Comparison of ENCODE assay signal across 9 cellular contexts in the genomic region with DNA sequence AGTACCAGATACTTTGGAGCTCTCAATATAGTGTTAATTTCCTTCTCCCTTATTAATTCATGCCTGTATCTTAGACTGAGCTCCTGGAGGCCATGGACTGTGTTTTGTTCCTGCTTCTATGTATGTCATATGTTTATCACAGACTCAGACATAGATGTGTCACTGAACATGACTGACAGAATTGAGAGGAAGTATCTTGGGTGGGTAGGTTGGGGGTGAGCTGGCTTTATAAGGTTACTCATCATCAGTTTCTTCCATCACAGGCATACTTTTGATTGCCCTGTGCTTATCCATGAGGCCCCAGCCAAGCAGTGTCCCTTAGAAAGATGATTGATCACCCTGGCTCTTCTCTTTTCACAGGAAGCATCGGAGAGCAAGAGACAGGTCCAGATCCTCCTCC. TPM values are rescaled to one million over a fixed set of nuclear protein-coding genes. Genes with fewer than 3 reads are reported as not detected.
DNase-seq lines count a peak whose midpoint lies in the region; ATAC-seq lines count a peak whose summit lies in the region.
"Had no signal": no experiment of that assay in that cellular context is flagged by ENCODE, and none has a peak within 500 bp of the region (broad histone marks: within the 10 kb centered on the region; RNA-seq: fewer than 3 reads in every experiment).

No MANE protein-coding gene starts in this region.

- H3K27ac ChIP-seq in GM23248 (peak overlapping the region; percentile 61), esophagus (ENCODE audit: low read depth in 2 of 2, low read length in 1 of 2) (peak overlapping the region; percentile 32 to 54), skin epidermis (peak overlapping the region in 19 of 21 experiments; percentile 3 to 85 (median 74))

- DNase-seq in GM23248: peak; percentile 36
- DNase-seq in T-cell: no peak
- no peak for DNase-seq in GDM1 (lab: John Stamatoyannopoulos, UW)
- DNase-seq in left lobe of liver (ENCODE audit: low spot score): no peak
- DNase-seq: naive B cell had no signal

- H3K36me3 ChIP-seq in GM23248 (ENCODE audit: low read depth): peaks cover 50% of the 10 kb centered on the region
- H3K36me3 ChIP-seq in esophagus (ENCODE audit: control insufficient read depth in 2 of 2, insufficient read depth in 2 of 2, low read length in 1 of 2): peaks cover 11 to 25% of the 10 kb centered on the region in 2 donors

- no peak overlapping the region for H2AFZ ChIP-seq in GM23248

- H3K36me3 Mint-ChIP-seq in T-cell: peaks cover 46% of the 10 kb centered on the region

- peaks cover 0 to 21% (median 10%) of the 10 kb centered on the region in 3 donors for H3K4me1 Mint-ChIP-seq in T-cell

- H3K79me2 ChIP-seq in GM23248 (ENCODE audit: insufficient read depth): peaks cover 60% of the 10 kb centered on the region

- H3K9me3 Mint-ChIP-seq in T-cell: no peaks in the 10 kb centered on the region
- H3K9me3 Mint-ChIP-seq: naive B cell had no signal

- WGBS in GM23248 (ENCODE audit: low coverage in 1 of 2, low lambda C conversion rate in 2 of 2, missing lambda C conversion rate in 2 of 2), 2 experiments: 80 to 90% methylated on average over 1 of the region's 1 CpG
- WGBS in esophagus, 2 donors: 87 to 88% methylated on average over 1 of the region's 1 CpG

- CTCF ChIA-PET in T-cell (lab: Charles Lee): interaction anchor here in 1 of 2 donors (0.6 to 1.4 kb wide), 4 partner anchors 13 to 45 kb away, joined by 3 to 5 read pairs (median 4); no protein-coding TSS in a partner anchor

- in situ Hi-C loops in GM23248 (cut with MboI): no loop called here

- POLR2A ChIA-PET in T-cell (lab: Charles Lee): interaction anchor here (0.5 to 0.8 kb wide), 2 partner anchors 144 to 358 kb away, joined by 3 to 13 read pairs; no protein-coding TSS in a partner anchor

- H3K27ac Mint-ChIP-seq in T-cell: peak overlapping the region; percentile 67 to 74

- H3K9ac ChIP-seq in GM23248: 0 out of 2 replicates have a peak overlapping the region, but pooled peaks have one; percentile 14

- H3K4me3 ChIP-seq in GM23248: no peak overlapping the region
- H3K4me3 ChIP-seq in esophagus (ENCODE audit: low read depth in 1 of 2, low read length in 2 of 2): no peak overlapping the region
- H3K4me3 ChIP-seq in skin epidermis: no peak overlapping the region

- H3K9me2 ChIP-seq in GM23248 (ENCODE audit: insufficient read depth): no peaks in the 10 kb centered on the region

- H3K4me1 ChIP-seq in GM23248 (ENCODE audit: insufficient read depth): peaks cover 13% of the 10 kb centered on the region
- no peaks in the 10 kb centered on the region for H3K4me1 ChIP-seq in esophagus (ENCODE audit: control insufficient read depth in 2 of 2, insufficient read depth in 2 of 2, low read length in 1 of 2)

- no peak overlapping the region for H3K4me2 ChIP-seq in GM23248 (ENCODE audit: unreplicated experiment)

- H3K4me3 Mint-ChIP-seq in T-cell: no peak overlapping the region

- no peaks in the 10 kb centered on the region for H3K9me3 ChIP-seq in GM23248 (ENCODE audit: low read depth)
- no peaks in the 10 kb centered on the region for H3K9me3 ChIP-seq in esophagus (ENCODE audit: control insufficient read depth in 2 of 2, insufficient read depth in 1 of 2, low read depth in 1 of 2, low read length in 1 of 2)

- no peaks in the 10 kb centered on the region for H3K27me3 ChIP-seq in GM23248 (replicated peaks; ENCODE audit: insufficient read depth)
- no peaks in the 10 kb centered on the region for H3K27me3 ChIP-seq in esophagus (ENCODE audit: control insufficient read depth in 1 of 2, insufficient read depth in 2 of 2, low read length in 2 of 2)

- no peaks in the 10 kb centered on the region; the same call in 1 of the 2 replicates for H4K20me1 ChIP-seq in GM23248 (ENCODE audit: insufficient read depth)

- H3K27me3 Mint-ChIP-seq in T-cell: no peaks in the 10 kb centered on the region
- H3K27me3 Mint-ChIP-seq: naive B cell had no signal

- peak in 3 of 4 experiments; percentile 54 to 65 (median 56) for ATAC-seq in T-cell (replicated peaks in 1 of 4)
- ATAC-seq in HG02798 (IDR thresholded peaks at IDR 0.05; ENCODE audit: poor library complexity, unreplicated experiment): no peak
- ATAC-seq in left lobe of liver: no peak
- no peak for ATAC-seq in GM21447 (IDR thresholded peaks at IDR 0.05; ENCODE audit: unreplicated experiment)

- peaks cover 54% of the 10 kb centered on the region for H3F3A ChIP-seq in GM23248 (ENCODE audit: insufficient read depth)

RNA-seq across cellular contexts. Expression of gene SH3D21, which starts 5.6 kb away (rescaled TPM):
- 5.6 and 14.4 TPM in 2 replicates for total RNA-seq in GM23248 (2014; rRNA removed; shearing (Covaris generic))
- 1.1 and 1.8 TPM in 2 replicates for polyA plus RNA-seq in GM23248 (2016; fragmentation: Nextera tagmentation; extraction: Ambion mirVana)
- 1 to 10 TPM; 2.2 to 3.7 (median 2.8) TPM for total RNA-seq in T-cell
- 10 to 100 TPM in 1 of 2 donors, 1 to 10 TPM in 1; 3.9 to 15.6 TPM for polyA plus RNA-seq in esophagus
- total RNA-seq in left lobe of liver: 1.5 TPM

RNA-seq across cellular contexts. Expression of gene EVA1B, which starts 22.9 kb away (rescaled TPM):
- total RNA-seq in GM23248 (2014; rRNA removed; shearing (Covaris generic)): 294 and 328 TPM in 2 replicates
- polyA plus RNA-seq in GM23248 (2016; fragmentation: Nextera tagmentation; extraction: Ambion mirVana) (95.0 and 111 TPM in 2 replicates), esophagus (1 to 10 TPM; 6.1 to 9.3 TPM)
- total RNA-seq in T-cell (1 to 10 TPM; 2.0 to 8.1 (median 5.6) TPM), left lobe of liver (4.8 TPM)

Comparison
In these comparisons a context has a peak if more than half of its experiments do, and no peak if none do; other contexts are left out.
1. ATAC-seq: peak in T-cell (3 of 4); none in HG02798 (single experiment), left lobe of liver (single experiment) and GM21447 (single experiment).
2. RNA of gene EVA1B, which starts 22.9 kb away (total RNA-seq): 294 to 328 TPM in GM23248; 2.0 to 8.1 TPM in T-cell and 4.8 TPM in left lobe of liver (single experiment); every median in the first group is over 10 times any median in the second.
3. Peak in every context shown above with its lines, with median percentiles within 50 percentile points of each other: H3K27ac ChIP-seq.